In the genomic region with DNA sequence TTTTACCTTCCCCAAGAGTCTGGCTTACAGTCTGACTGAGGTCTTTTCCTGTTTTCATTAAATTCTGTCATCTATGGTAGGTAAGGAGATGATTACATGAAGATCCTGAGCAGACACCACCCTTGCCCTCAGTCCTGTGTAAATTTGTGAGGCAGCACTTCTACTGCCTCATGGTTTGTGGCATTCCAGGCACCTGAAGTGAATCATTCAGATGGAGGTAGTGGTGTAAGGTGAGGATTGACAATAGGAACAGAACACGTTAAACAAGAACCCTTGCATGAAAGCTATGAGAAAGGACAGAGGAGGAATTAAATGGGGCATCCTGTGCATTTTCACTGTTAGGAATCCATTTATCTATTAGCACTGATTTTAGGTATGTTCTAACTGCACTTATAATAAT, we compare ENCODE assay signal across 1 cellular context.
TF ChIP-seq lines count a peak whose summit lies in the region.

No MANE protein-coding gene starts in this region.

TF ChIP-seq in WTC11, 78 proteins besides CTCF, POLR2A, EP300 and RAD21 (continued from another document):
- TF ChIP-seq, protein P1, sequence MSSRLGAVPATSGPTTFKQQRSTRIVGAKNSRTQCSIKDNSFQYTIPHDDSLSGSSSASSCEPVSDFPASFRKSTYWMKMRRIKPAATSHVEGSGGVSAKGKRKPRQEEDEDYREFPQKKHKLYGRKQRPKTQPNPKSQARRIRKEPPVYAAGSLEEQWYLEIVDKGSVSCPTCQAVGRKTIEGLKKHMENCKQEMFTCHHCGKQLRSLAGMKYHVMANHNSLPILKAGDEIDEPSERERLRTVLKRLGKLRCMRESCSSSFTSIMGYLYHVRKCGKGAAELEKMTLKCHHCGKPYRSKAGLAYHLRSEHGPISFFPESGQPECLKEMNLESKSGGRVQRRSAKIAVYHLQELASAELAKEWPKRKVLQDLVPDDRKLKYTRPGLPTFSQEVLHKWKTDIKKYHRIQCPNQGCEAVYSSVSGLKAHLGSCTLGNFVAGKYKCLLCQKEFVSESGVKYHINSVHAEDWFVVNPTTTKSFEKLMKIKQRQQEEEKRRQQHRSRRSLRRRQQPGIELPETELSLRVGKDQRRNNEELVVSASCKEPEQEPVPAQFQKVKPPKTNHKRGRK (CRISPR knock-in tag; IDR thresholded peaks at IDR 0.05; ENCODE audit: borderline replicate concordance) = no peak
- TF ChIP-seq, protein P2, sequence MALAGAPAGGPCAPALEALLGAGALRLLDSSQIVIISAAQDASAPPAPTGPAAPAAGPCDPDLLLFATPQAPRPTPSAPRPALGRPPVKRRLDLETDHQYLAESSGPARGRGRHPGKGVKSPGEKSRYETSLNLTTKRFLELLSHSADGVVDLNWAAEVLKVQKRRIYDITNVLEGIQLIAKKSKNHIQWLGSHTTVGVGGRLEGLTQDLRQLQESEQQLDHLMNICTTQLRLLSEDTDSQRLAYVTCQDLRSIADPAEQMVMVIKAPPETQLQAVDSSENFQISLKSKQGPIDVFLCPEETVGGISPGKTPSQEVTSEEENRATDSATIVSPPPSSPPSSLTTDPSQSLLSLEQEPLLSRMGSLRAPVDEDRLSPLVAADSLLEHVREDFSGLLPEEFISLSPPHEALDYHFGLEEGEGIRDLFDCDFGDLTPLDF (CRISPR knock-in tag; IDR thresholded peaks at IDR 0.05) = no peak
- no peak for TF ChIP-seq MXD4 (CRISPR knock-in tag; IDR thresholded peaks at IDR 0.05; ENCODE audit: borderline replicate concordance)
- no peak for TF ChIP-seq MYBL2 (CRISPR knock-in tag; IDR thresholded peaks at IDR 0.05)
- TF ChIP-seq, protein P3, sequence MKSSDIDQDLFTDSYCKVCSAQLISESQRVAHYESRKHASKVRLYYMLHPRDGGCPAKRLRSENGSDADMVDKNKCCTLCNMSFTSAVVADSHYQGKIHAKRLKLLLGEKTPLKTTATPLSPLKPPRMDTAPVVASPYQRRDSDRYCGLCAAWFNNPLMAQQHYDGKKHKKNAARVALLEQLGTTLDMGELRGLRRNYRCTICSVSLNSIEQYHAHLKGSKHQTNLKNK (CRISPR knock-in tag; IDR thresholded peaks at IDR 0.05) = no peak
- TF ChIP-seq, protein P4, sequence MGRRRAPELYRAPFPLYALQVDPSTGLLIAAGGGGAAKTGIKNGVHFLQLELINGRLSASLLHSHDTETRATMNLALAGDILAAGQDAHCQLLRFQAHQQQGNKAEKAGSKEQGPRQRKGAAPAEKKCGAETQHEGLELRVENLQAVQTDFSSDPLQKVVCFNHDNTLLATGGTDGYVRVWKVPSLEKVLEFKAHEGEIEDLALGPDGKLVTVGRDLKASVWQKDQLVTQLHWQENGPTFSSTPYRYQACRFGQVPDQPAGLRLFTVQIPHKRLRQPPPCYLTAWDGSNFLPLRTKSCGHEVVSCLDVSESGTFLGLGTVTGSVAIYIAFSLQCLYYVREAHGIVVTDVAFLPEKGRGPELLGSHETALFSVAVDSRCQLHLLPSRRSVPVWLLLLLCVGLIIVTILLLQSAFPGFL (CRISPR knock-in tag; IDR thresholded peaks at IDR 0.05; ENCODE audit: borderline replicate concordance) = no peak
- TF ChIP-seq SP1 (CRISPR knock-in tag; conservative IDR thresholded peaks at IDR 0.05) = no peak
- TF ChIP-seq NFYB (CRISPR knock-in tag; conservative IDR thresholded peaks at IDR 0.05; ENCODE audit: low read depth) = no peak
- TF ChIP-seq ELF4 (CRISPR knock-in tag; IDR thresholded peaks at IDR 0.05; ENCODE audit: low read depth) = no peak
TF ChIP-seq in WTC11: peak in this region for 0.
